In genomic region chr5:154648229-154648628, GRCh38 we compare ENCODE assay signal across 1 cellular context.
TF ChIP-seq lines count a peak whose summit lies in the region.

No MANE protein-coding gene starts in this region.

TF ChIP-seq in HepG2, 621 proteins besides CTCF, POLR2A, EP300 and RAD21 (continued from another document):
- TF ChIP-seq AFF4 (CRISPR knock-in tag; IDR thresholded peaks at IDR 0.05) = no peak
- no peak for TF ChIP-seq ZNF12 (CRISPR knock-in tag; IDR thresholded peaks at IDR 0.05)
- TF ChIP-seq JUNB (CRISPR knock-in tag; IDR thresholded peaks at IDR 0.05; ENCODE audit: borderline replicate concordance) = no peak
- no peak for TF ChIP-seq HINFP (CRISPR knock-in tag; IDR thresholded peaks at IDR 0.05; ENCODE audit: low read depth)
- no peak for TF ChIP-seq KDM5A (IDR thresholded peaks at IDR 0.05; ENCODE audit: borderline replicate concordance, low read length)
- no peak for TF ChIP-seq ZHX1 (CRISPR knock-in tag; IDR thresholded peaks at IDR 0.05; ENCODE audit: low read depth)
- no peak for TF ChIP-seq KLF12 (CRISPR knock-in tag; IDR thresholded peaks at IDR 0.05; ENCODE audit: borderline replicate concordance)
- no peak for TF ChIP-seq ZNF136 (CRISPR knock-in tag; IDR thresholded peaks at IDR 0.05; ENCODE audit: low read depth)
- TF ChIP-seq ZMYM2 (CRISPR knock-in tag; IDR thresholded peaks at IDR 0.05) = no peak
- no peak for TF ChIP-seq ZNF841 (CRISPR knock-in tag; IDR thresholded peaks at IDR 0.05; ENCODE audit: borderline replicate concordance)
- no peak for TF ChIP-seq ZNF552 (CRISPR knock-in tag; IDR thresholded peaks at IDR 0.05; ENCODE audit: borderline replicate concordance)
- TF ChIP-seq SAFB2 (CRISPR knock-in tag; IDR thresholded peaks at IDR 0.05; ENCODE audit: borderline replicate concordance, low read depth) = no peak
- no peak for TF ChIP-seq TBX3 (IDR thresholded peaks at IDR 0.05; ENCODE audit: borderline replicate concordance)
